22 cellular contexts compared by ENCODE assay signal in genomic region chr12:57033428-57033827, GRCh38. TPM values are rescaled to one million over a fixed set of nuclear protein-coding genes. Genes with fewer than 3 reads are reported as not detected.
DNase-seq lines count a peak whose midpoint lies in the region; ATAC-seq and TF ChIP-seq lines count a peak whose summit lies in the region.
"Had no signal": no experiment of that assay in that cellular context is flagged by ENCODE, and none has a peak within 500 bp of the region (broad histone marks: within the 10 kb centered on the region; RNA-seq: fewer than 3 reads in every experiment).

No MANE protein-coding gene starts in this region.

- no peaks in the 10 kb centered on the region for H3K9me3 ChIP-seq in CD4-positive, CD25-positive, alpha-beta regulatory T cell (ENCODE audit: control insufficient read depth in 2 of 2, low read length in 2 of 2)
- H3K9me3 ChIP-seq in body of pancreas = no peaks in the 10 kb centered on the region
- H3K9me3 ChIP-seq: BLaER1 treated with 17β-estradiol and CSF1 and Interleukin-3, amounts not matched to agents 10 nM and 100 nM; Caco-2; MG63 had no signal

- POLR2A ChIA-PET in RWPE1 (lab: Yijun Ruan, JAX; ENCODE audit: low non-redundant PET) = no interaction called here

- peak overlapping the region in 2 of 3 donors; percentile 3 to 63 for H3K27ac Mint-ChIP-seq in CD4-positive, CD25-positive, alpha-beta regulatory T cell
- H3K27ac Mint-ChIP-seq: CD8-positive, alpha-beta T cell had no signal

- no peak for DNase-seq in CD4-positive, CD25-positive, alpha-beta regulatory T cell
- DNase-seq in HT1080 (ENCODE audit: low read depth) (peak; percentile 32), RWPE1 (ENCODE audit: low spot score) (peak; percentile 44), foreskin keratinocyte (peak; percentile 47 to 75), body of pancreas (no peak), AG08396 (ENCODE audit: low spot score) (no peak), NCI-H1105 (lab: John Stamatoyannopoulos, UW) (no peak)
- DNase-seq: AML-193; Caco-2; CD8-positive, alpha-beta T cell; DMS79 treated with DMSO at 0.1 percent for 48 hours; HCEC 1CT; MG63; NCI-H2029; NCI-H526 treated with DMSO at 0.1 percent for 48 hours; SIG-M5 had no signal

- no peaks in the 10 kb centered on the region for H3K4me1 ChIP-seq in CD4-positive, CD25-positive, alpha-beta regulatory T cell (ENCODE audit: control insufficient read depth, insufficient read depth, low read length, poor library complexity, severe bottlenecking)
- H3K4me1 ChIP-seq in foreskin keratinocyte (peaks cover 11% of the 10 kb centered on the region), body of pancreas (no peaks in the 10 kb centered on the region)
- H3K4me1 ChIP-seq: Caco-2 had no signal

- CTCF ChIA-PET in RWPE1 (lab: Yijun Ruan, JAX) = interaction anchor here (0.6 to 1.2 kb wide), 2 partner anchors 24 to 193 kb away, joined by 4 read pairs; no protein-coding TSS in a partner anchor

- H3K9me3 Mint-ChIP-seq in CD4-positive, CD25-positive, alpha-beta regulatory T cell = no peaks in the 10 kb centered on the region
- H3K9me3 Mint-ChIP-seq: CD8-positive, alpha-beta T cell had no signal

- no peak overlapping the region for H3K27ac ChIP-seq in CD4-positive, CD25-positive, alpha-beta regulatory T cell (ENCODE audit: insufficient read depth, low read length, poor library complexity, severe bottlenecking)
- peak overlapping the region; percentile 75 for H3K27ac ChIP-seq in RWPE1
- no peak overlapping the region for H3K27ac ChIP-seq in foreskin keratinocyte
- no peak overlapping the region for H3K27ac ChIP-seq in body of pancreas
- H3K27ac ChIP-seq: BLaER1 treated with 17β-estradiol and CSF1 and Interleukin-3, amounts not matched to agents 10 nM and 100 nM; HL-60 had no signal

- WGBS in body of pancreas, 2 donors = 90% methylated on average over 3 of the region's 3 CpGs

- TF ChIP-seq CTCF in RWPE1 (conservative IDR thresholded peaks at IDR 0.05; ENCODE audit: low read depth) (no peak), foreskin keratinocyte (conservative IDR thresholded peaks at IDR 0.05) (no peak), body of pancreas (IDR thresholded peaks at IDR 0.05) (no peak)

- peaks cover 3% of the 10 kb centered on the region for H3K36me3 Mint-ChIP-seq in CD4-positive, CD25-positive, alpha-beta regulatory T cell
- H3K36me3 Mint-ChIP-seq: CD8-positive, alpha-beta T cell had no signal

- no peak overlapping the region for H3K4me3 Mint-ChIP-seq in CD4-positive, CD25-positive, alpha-beta regulatory T cell
- H3K4me3 Mint-ChIP-seq: CD8-positive, alpha-beta T cell had no signal

- no peaks in the 10 kb centered on the region for H3K27me3 ChIP-seq in CD4-positive, CD25-positive, alpha-beta regulatory T cell (ENCODE audit: control insufficient read depth, insufficient read depth, low read length)
- peaks cover 6% of the 10 kb centered on the region for H3K27me3 ChIP-seq in foreskin keratinocyte
- H3K27me3 ChIP-seq in body of pancreas = no peaks in the 10 kb centered on the region
- H3K27me3 ChIP-seq: BLaER1 treated with 17β-estradiol and CSF1 and Interleukin-3, amounts not matched to agents 10 nM and 100 nM; MG63 had no signal

- H3K27me3 Mint-ChIP-seq in CD4-positive, CD25-positive, alpha-beta regulatory T cell = no peaks in the 10 kb centered on the region

- TF ChIP-seq POLR2A in body of pancreas (IDR thresholded peaks at IDR 0.05) = no peak

- H3K36me3 ChIP-seq in CD4-positive, CD25-positive, alpha-beta regulatory T cell (ENCODE audit: control insufficient read depth, insufficient read depth, low read length) = no peaks in the 10 kb centered on the region
- H3K36me3 ChIP-seq in body of pancreas (replicated peaks in 1 of 2; ENCODE audit: insufficient read depth in 1 of 2, low read depth in 2 of 2) = no peaks in the 10 kb centered on the region
- H3K36me3 ChIP-seq: BLaER1 treated with 17β-estradiol and CSF1 and Interleukin-3, amounts not matched to agents 10 nM and 100 nM; MG63 had no signal

- H3K4me1 Mint-ChIP-seq in CD4-positive, CD25-positive, alpha-beta regulatory T cell = peaks cover 0 to 22% (median 5%) of the 10 kb centered on the region in 4 donors

- no peak overlapping the region for H3K4me3 ChIP-seq in CD4-positive, CD25-positive, alpha-beta regulatory T cell (ENCODE audit: low read depth, low read length)
- no peak overlapping the region for H3K4me3 ChIP-seq in body of pancreas
- H3K4me3 ChIP-seq: BLaER1 treated with 17β-estradiol and CSF1 and Interleukin-3, amounts not matched to agents 10 nM and 100 nM; MG63 had no signal

- intact Hi-C loops in body of pancreas (cut with DNase I) = no loop called here

- no peak for ATAC-seq in CD4-positive, CD25-positive, alpha-beta regulatory T cell (ENCODE audit: low read depth in 2 of 2)
- ATAC-seq in foreskin keratinocyte = peak; percentile 72
- no peak for ATAC-seq in body of pancreas
- ATAC-seq in HG02571 (IDR thresholded peaks at IDR 0.05; ENCODE audit: unreplicated experiment) = no peak
- ATAC-seq: CD8-positive, alpha-beta T cell; Panc1 had no signal

RNA-seq across cellular contexts. Expression of gene MYO1A, which starts 16.5 kb away (rescaled TPM):
- total RNA-seq in CD4-positive, CD25-positive, alpha-beta regulatory T cell = 0.32 TPM
- under 1 TPM in 1 of 4 donors, not detected in 3; 0.38 TPM for polyA plus RNA-seq in CD4-positive, CD25-positive, alpha-beta regulatory T cell
- total RNA-seq in HT1080 (2014; rRNA removed; shearing (Covaris generic)) = not detected in 2 replicates
- 0.10 and 0.20 TPM in 2 replicates for polyA plus RNA-seq in HT1080 (2015; cell fraction: cytosol; rRNA removed)
- not detected in 2 replicates for polyA plus RNA-seq in HT1080 (2015; cell fraction: nucleus; rRNA removed)
- total RNA-seq in foreskin keratinocyte (not detected in 2 replicates), body of pancreas (1 to 10 TPM in 1 of 2 donors, not detected in 1; 1.8 TPM)
- polyA plus RNA-seq in foreskin keratinocyte = 0.04 TPM in 1 of 2 replicates, not detected in the other
- total RNA-seq: NCI-H460 had no signal
- polyA plus RNA-seq: AG04450 had no signal

RNA-seq across cellular contexts. Expression of gene TAC3, which starts 17.1 kb away (rescaled TPM):
- total RNA-seq in CD4-positive, CD25-positive, alpha-beta regulatory T cell = not detected
- polyA plus RNA-seq in CD4-positive, CD25-positive, alpha-beta regulatory T cell = not detected
- not detected in 2 replicates for total RNA-seq in HT1080 (2014; rRNA removed; shearing (Covaris generic))
- not detected in 2 replicates for polyA plus RNA-seq in HT1080 (2015; cell fraction: cytosol; rRNA removed)
- polyA plus RNA-seq in HT1080 (2015; cell fraction: nucleus; rRNA removed) = 0.66 TPM in 1 of 2 replicates, not detected in the other
- total RNA-seq in foreskin keratinocyte (not detected in 2 replicates), body of pancreas (not detected)
- polyA plus RNA-seq in foreskin keratinocyte = not detected in 2 replicates
- total RNA-seq: CD8-positive, alpha-beta T cell; NCI-H460 had no signal

RNA-seq across cellular contexts. Expression of gene ZBTB39, which starts 27.1 kb away (rescaled TPM):
- total RNA-seq in CD4-positive, CD25-positive, alpha-beta regulatory T cell = 8.6 TPM
- polyA plus RNA-seq in CD4-positive, CD25-positive, alpha-beta regulatory T cell = 1 to 10 TPM; 1.5 to 1.8 (median 1.7) TPM
- total RNA-seq in HT1080 (2014; rRNA removed; shearing (Covaris generic)) = 5.0 and 6.9 TPM in 2 replicates
- 5.0 and 6.0 TPM in 2 replicates for polyA plus RNA-seq in HT1080 (2015; cell fraction: cytosol; rRNA removed)
- 8.3 and 9.0 TPM in 2 replicates for polyA plus RNA-seq in HT1080 (2015; cell fraction: nucleus; rRNA removed)
- 6.4 and 6.5 TPM in 2 replicates for total RNA-seq in foreskin keratinocyte
- polyA plus RNA-seq in foreskin keratinocyte = 1.4 and 1.6 TPM in 2 replicates
- 1 to 10 TPM; 3.6 to 5.2 TPM for total RNA-seq in body of pancreas

RNA-seq across cellular contexts. Expression of gene NEMP1, which starts 45.2 kb away (rescaled TPM):
- total RNA-seq in CD4-positive, CD25-positive, alpha-beta regulatory T cell = 14.7 TPM
- 1 to 10 TPM; 3.1 to 7.1 (median 4.7) TPM for polyA plus RNA-seq in CD4-positive, CD25-positive, alpha-beta regulatory T cell
- 19.0 and 23.3 TPM in 2 replicates for total RNA-seq in HT1080 (2014; rRNA removed; shearing (Covaris generic))
- 18.8 and 21.2 TPM in 2 replicates for polyA plus RNA-seq in HT1080 (2015; cell fraction: cytosol; rRNA removed)
- polyA plus RNA-seq in HT1080 (2015; cell fraction: nucleus; rRNA removed) = 49.3 and 51.4 TPM in 2 replicates
- total RNA-seq in foreskin keratinocyte (16.6 and 20.3 TPM in 2 replicates), body of pancreas (1 to 10 TPM; 2.3 to 5.2 TPM)
- 4.4 and 6.8 TPM in 2 replicates for polyA plus RNA-seq in foreskin keratinocyte

RNA-seq across cellular contexts. Expression of gene NAB2, which starts 55.5 kb away (rescaled TPM):
- 7.5 TPM for total RNA-seq in CD4-positive, CD25-positive, alpha-beta regulatory T cell
- 1 to 10 TPM in 2 of 4 donors, under 1 TPM in 2; 0.31 to 1.2 (median 0.90) TPM for polyA plus RNA-seq in CD4-positive, CD25-positive, alpha-beta regulatory T cell
- 27.4 and 30.6 TPM in 2 replicates for total RNA-seq in HT1080 (2014; rRNA removed; shearing (Covaris generic))
- 18.1 and 20.1 TPM in 2 replicates for polyA plus RNA-seq in HT1080 (2015; cell fraction: cytosol; rRNA removed)
- 29.1 and 34.0 TPM in 2 replicates for polyA plus RNA-seq in HT1080 (2015; cell fraction: nucleus; rRNA removed)
- total RNA-seq in foreskin keratinocyte (24.3 and 25.0 TPM in 2 replicates), body of pancreas (1 to 10 TPM; 4.0 to 7.3 TPM)
- polyA plus RNA-seq in foreskin keratinocyte = 19.4 and 21.5 TPM in 2 replicates

Comparison
In these comparisons a context has a peak if more than half of its experiments do, and no peak if none do; other contexts are left out.
1. DNase-seq: peak in HT1080 (single experiment), RWPE1 (single experiment) and foreskin keratinocyte (2 of 2); none in CD4-positive, CD25-positive, alpha-beta regulatory T cell (0 of 3), body of pancreas (0 of 4), AG08396 (single experiment) and NCI-H1105 (single experiment).